ENCODE assay signal across 16 cellular contexts in the genomic region with DNA sequence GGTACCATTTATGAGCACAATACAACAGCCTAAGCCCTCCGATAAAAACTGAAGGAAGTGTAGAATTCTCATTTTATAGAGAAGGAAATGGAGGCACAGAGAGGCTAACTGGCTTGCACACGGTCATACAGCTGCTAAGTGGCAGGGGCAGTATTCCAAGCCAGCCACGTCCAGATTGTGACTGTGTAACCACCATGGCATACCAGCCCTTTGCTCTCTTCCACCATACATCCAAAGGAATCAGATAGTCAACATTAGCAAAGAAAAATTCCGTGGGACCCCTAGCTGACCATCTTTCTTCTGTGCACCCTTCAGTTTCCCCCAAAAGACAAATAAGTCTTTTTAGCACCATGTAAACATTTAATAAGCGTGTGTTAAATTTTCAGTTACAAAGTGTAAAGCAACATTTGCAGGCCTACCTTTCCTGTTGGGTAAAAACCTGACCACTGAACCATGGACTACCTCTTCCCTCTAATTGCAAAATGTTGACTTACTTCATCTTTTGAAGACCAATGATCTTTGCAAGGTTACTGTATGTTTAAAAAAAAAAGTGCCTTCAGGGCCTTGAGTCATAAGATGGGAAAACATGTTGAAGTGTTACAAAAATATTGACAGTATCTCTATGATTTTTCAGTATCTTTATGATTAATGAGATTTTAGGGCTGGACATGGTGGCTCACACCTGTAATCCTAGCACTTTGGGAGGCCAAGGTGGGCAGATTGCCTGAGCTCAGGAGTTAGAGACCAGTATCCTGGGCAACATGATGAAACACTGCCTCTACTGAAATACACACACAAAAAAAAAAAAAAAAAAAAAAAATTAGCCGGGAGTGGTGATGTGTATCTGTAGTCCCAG. TPM values are rescaled to one million over a fixed set of nuclear protein-coding genes. Genes with fewer than 3 reads are reported as not detected.
DNase-seq lines count a peak whose midpoint lies in the region; ATAC-seq, FAIRE-seq and TF ChIP-seq lines count a peak whose summit lies in the region.
"Had no signal": no experiment of that assay in that cellular context is flagged by ENCODE, and none has a peak within 500 bp of the region (broad histone marks: within the 10 kb centered on the region; RNA-seq: fewer than 3 reads in every experiment).

No MANE protein-coding gene starts in this region.

- no TSS peak for BruUV-seq in HepG2 (replicated peaks; lab: Mats Ljungman, UMichigan)

- H3K9me3 ChIP-seq in HepG2 (ENCODE audit: low read length) (no peaks in the 10 kb centered on the region), right lobe of liver (no peaks in the 10 kb centered on the region)
- H3K9me3 ChIP-seq: A549, Peyer's patch had no signal

- DNase-seq in HepG2 (ENCODE audit: low spot score), result peak; percentile 27
- no peak for DNase-seq in right lobe of liver
- DNase-seq in NOMO-1 (lab: John Stamatoyannopoulos, UW; ENCODE audit: unreplicated experiment in 2 of 2), result peak; percentile 79 to 86
- DNase-seq in epithelial cell of esophagus (ENCODE audit: low read depth), result peak; percentile 75
- no peak for DNase-seq in GM10266 (ENCODE audit: extremely low spot score)
- DNase-seq: Calu3; CD4-positive, CD25-positive, alpha-beta regulatory T cell; DND-41; H7; NCI-H1092; NCI-H2227 treated with DMSO at 0.1 percent for 48 hours; Peyer's patch; SHP77 had no signal

- H3K4me1 ChIP-seq in HepG2 (ENCODE audit: insufficient read depth, low read length) (peaks cover 40% of the 10 kb centered on the region), right lobe of liver (peaks cover 0 to 17% (median 0%) of the 10 kb centered on the region in 4 donors)

- TF ChIP-seq CTCF in HepG2 (CRISPR knock-in tag; IDR thresholded peaks at IDR 0.05) (no peak), right lobe of liver (IDR thresholded peaks at IDR 0.05) (no peak), epithelial cell of esophagus (IDR thresholded peaks at IDR 0.05; ENCODE audit: insufficient read depth, low read depth, low read length, missing control alignments) (no peak), GM10266 (IDR thresholded peaks at IDR 0.05; ENCODE audit: control insufficient read depth, insufficient read depth, low read depth, missing control alignments) (no peak)

- ATAC-seq in HepG2, result peak; percentile 86
- no peak for ATAC-seq in right lobe of liver
- no peak for ATAC-seq in HG02884 (IDR thresholded peaks at IDR 0.05; ENCODE audit: unreplicated experiment)
- ATAC-seq in activated CD4-positive, CD25-positive, alpha-beta regulatory T cell treated with anti-CD3 and anti-CD28 coated beads, Interleukin-2, amount 50 U/mL, for 24 hours, result no peak
- ATAC-seq: A549 had no signal

- WGBS in HepG2 (ENCODE audit: low lambda C conversion rate), result 28% methylated on average over 6 of the region's 6 CpGs
- WGBS in right lobe of liver (ENCODE audit: insufficient coverage, low coverage, low lambda C conversion rate, missing lambda C conversion rate), result 73% methylated on average over 5 of the region's 6 CpGs

- intact Hi-C loops in HepG2 (cut with micrococcal nuclease; ENCODE audit: unreplicated experiment) (no loop called here), right lobe of liver (cut with DNase I) (no loop called here)

- H2AFZ ChIP-seq in HepG2 (ENCODE audit: low read length), result no peak overlapping the region

- POLR2A ChIA-PET in HepG2 (lab: Yijun Ruan, JAX), result no interaction called here

- H3K9ac ChIP-seq in HepG2 (ENCODE audit: insufficient read depth, low read depth, low read length), result no peak overlapping the region; the same call in 1 of the 2 replicates

- H3K79me2 ChIP-seq in HepG2 (ENCODE audit: insufficient read depth, low read length), result no peaks in the 10 kb centered on the region

- H3K4me2 ChIP-seq in HepG2 (ENCODE audit: low read depth, low read length), result peak overlapping the region; percentile 54
- H3K4me2 ChIP-seq: A549 had no signal

- FAIRE-seq in HepG2 (lab: Jason Lieb, UNC), result peak; percentile 72
- FAIRE-seq: A549 had no signal

- TF ChIP-seq POLR2A in HepG2 (IDR thresholded peaks at IDR 0.05; ENCODE audit: insufficient read depth in 1 of 2, low read depth in 2 of 2, low read length in 2 of 2) (no peak), right lobe of liver (IDR thresholded peaks at IDR 0.05) (no peak)

- in situ Hi-C loops in HepG2 (cut with HindIII; ENCODE audit: extremely low pct_ligation_motif_present, low pct_unique_long_range_greater_than_20kb), result no loop called here

- H3K27ac ChIP-seq in HepG2 (ENCODE audit: extremely low read length, insufficient read depth, low read length), result peak overlapping the region; percentile 79
- no peak overlapping the region for H3K27ac ChIP-seq in right lobe of liver
- H3K27ac ChIP-seq: A549, Peyer's patch had no signal

- H3K27me3 ChIP-seq in HepG2 (ENCODE audit: control insufficient read depth in 1 of 2, insufficient read depth in 2 of 2, low read length in 2 of 2) (no peaks in the 10 kb centered on the region), right lobe of liver (no peaks in the 10 kb centered on the region)
- H3K27me3 ChIP-seq: Peyer's patch had no signal

- H3K4me3 ChIP-seq in HepG2 (replicated peaks in 1 of 3; ENCODE audit: insufficient read depth in 1 of 3, low read depth in 2 of 3, low read length in 3 of 3) (no peak overlapping the region), right lobe of liver (no peak overlapping the region), epithelial cell of esophagus (ENCODE audit: low read length) (no peak overlapping the region)
- H3K4me3 ChIP-seq: A549, Peyer's patch had no signal

- no peak for TF ChIP-seq RAD21 in HepG2 (CRISPR knock-in tag; IDR thresholded peaks at IDR 0.05)

- CTCF ChIA-PET in HepG2 (lab: Yijun Ruan, JAX; ENCODE audit: low intra/inter-chr PET ratio, low total read pairs), result no interaction called here

- no peaks in the 10 kb centered on the region for H3K36me3 ChIP-seq in HepG2 (replicated peaks in 1 of 2; ENCODE audit: control insufficient read depth in 1 of 2, insufficient read depth in 2 of 2, low read length in 2 of 2)
- no peaks in the 10 kb centered on the region for H3K36me3 ChIP-seq in right lobe of liver
- H3K36me3 ChIP-seq: Peyer's patch had no signal

- TF ChIP-seq EP300 in HepG2 (IDR thresholded peaks at IDR 0.05; ENCODE audit: low read depth in 2 of 2, low read length in 2 of 2) (0 out of 4 replicates have a peak, but pooled peaks of 1 of the 2 experiments have one; percentile 34), HepG2 (CRISPR knock-in tag; IDR thresholded peaks at IDR 0.05; ENCODE audit: borderline replicate concordance) (no peak)

- no peaks in the 10 kb centered on the region for H4K20me1 ChIP-seq in HepG2 (ENCODE audit: insufficient read depth, low read length)

TF ChIP-seq in HepG2, 621 proteins besides CTCF, POLR2A, EP300 and RAD21 (continues in another document):
- no peak for TF ChIP-seq ZMAT3 (CRISPR knock-in tag; conservative IDR thresholded peaks at IDR 0.05)
- TF ChIP-seq PRPF4 (IDR thresholded peaks at IDR 0.05; ENCODE audit: low read depth, low read length, poor library complexity, severe bottlenecking), result no peak
- TF ChIP-seq ISL2 (CRISPR knock-in tag; IDR thresholded peaks at IDR 0.05), result peak; percentile 29; the same call in 1 of the 2 replicates
- TF ChIP-seq ZNF672 (CRISPR knock-in tag; IDR thresholded peaks at IDR 0.05), result no peak

RNA-seq across cellular contexts. Expression of gene PDZD8, which starts 24.3 kb away (rescaled TPM):
- total RNA-seq in HepG2 (2016; rRNA removed; fragmentation: Illumina TruSeq; extraction: Trizol) (32.0 and 34.2 TPM in 2 replicates), right lobe of liver (10 to 100 TPM; 33.5 to 59.7 (median 46.4) TPM)
- 1.8 and 3.3 TPM in 2 replicates for total RNA-seq in HepG2 (2016; cell fraction: cytosol; rRNA removed; fragmentation: Illumina TruSeq; extraction: Trizol; ENCODE audit: low read depth)
- total RNA-seq in HepG2 (2016; cell fraction: insoluble cytoplasmic fraction; rRNA removed; fragmentation: Illumina TruSeq; extraction: Trizol), result 30.1 and 30.9 TPM in 2 replicates
- total RNA-seq in HepG2 (2016; cell fraction: membrane; rRNA removed; fragmentation: Illumina TruSeq; extraction: Trizol), result 22.1 and 23.4 TPM in 2 replicates
- 34.9 and 35.6 TPM in 2 replicates for total RNA-seq in HepG2 (2016; cell fraction: nucleus; rRNA removed; fragmentation: Illumina TruSeq; extraction: Trizol)
- polyA plus RNA-seq in HepG2 (2011; rRNA removed), result 8.2 and 11.2 TPM in 2 replicates
- 5.4 and 9.0 TPM in 2 replicates for polyA plus RNA-seq in HepG2 (2011; cell fraction: cytosol; rRNA removed)
- polyA plus RNA-seq in HepG2 (2011; cell fraction: nucleus; rRNA removed), result 4.6 and 5.6 TPM in 2 replicates
- 13.9 and 14.8 TPM in 2 replicates for polyA plus RNA-seq in HepG2 (2012)
- polyA plus RNA-seq in HepG2 (2016; cell fraction: cytosol; fragmentation: Illumina TruSeq; extraction: Trizol; ENCODE audit: low read depth), result 1.5 and 2.0 TPM in 2 replicates
- 20.4 and 20.5 TPM in 2 replicates for polyA plus RNA-seq in HepG2 (2016; cell fraction: insoluble cytoplasmic fraction; fragmentation: Illumina TruSeq; extraction: Trizol; ENCODE audit: low read depth)
- 9.6 and 10.4 TPM in 2 replicates for polyA plus RNA-seq in HepG2 (2016; cell fraction: membrane; fragmentation: Illumina TruSeq; extraction: Trizol; ENCODE audit: low read depth)
- 17.1 and 18.4 TPM in 2 replicates for polyA plus RNA-seq in HepG2 (2016; cell fraction: nucleus; fragmentation: Illumina TruSeq; extraction: Trizol; ENCODE audit: insufficient read depth, low read depth)
- 21.5 and 39.5 TPM in 2 replicates for polyA minus RNA-seq in HepG2 (2011; rRNA and poly(A)+ RNA removed; ENCODE audit: low replicate concordance)
- 38.4 and 49.5 TPM in 2 replicates for polyA minus RNA-seq in HepG2 (2011; cell fraction: cytosol; rRNA and poly(A)+ RNA removed)
- polyA minus RNA-seq in HepG2 (2011; cell fraction: nucleus; rRNA and poly(A)+ RNA removed), result 38.2 and 59.4 TPM in 2 replicates

Comparison
In these comparisons a context has a peak if more than half of its experiments do, and no peak if none do; other contexts are left out.
1. DNase-seq: peak in HepG2 (single experiment), NOMO-1 (2 of 2) and epithelial cell of esophagus (single experiment); none in right lobe of liver (0 of 3) and GM10266 (single experiment).